1 cellular context compared by ENCODE assay signal in genomic region chr2:1922402-1923025, GRCh38.
TF ChIP-seq lines count a peak whose summit lies in the region.

No MANE protein-coding gene starts in this region.

TF ChIP-seq in HepG2, 621 proteins besides CTCF, POLR2A, EP300 and RAD21:
- no peak for TF ChIP-seq TFE3 (CRISPR knock-in tag; IDR thresholded peaks at IDR 0.05)
- no peak for TF ChIP-seq CEBPB (IDR thresholded peaks at IDR 0.05; ENCODE audit: borderline replicate concordance, low read depth, low read length)
- no peak for TF ChIP-seq IRF9 (CRISPR knock-in tag; IDR thresholded peaks at IDR 0.05; ENCODE audit: borderline replicate concordance)
- TF ChIP-seq REPIN1 (CRISPR knock-in tag; IDR thresholded peaks at IDR 0.05; ENCODE audit: borderline replicate concordance, low read depth): no peak
- TF ChIP-seq TARDBP (CRISPR knock-in tag; IDR thresholded peaks at IDR 0.05): no peak
- TF ChIP-seq ATF7 (IDR thresholded peaks at IDR 0.05): peak; percentile 91
- TF ChIP-seq ATF7 (CRISPR knock-in tag; IDR thresholded peaks at IDR 0.05): no peak
- no peak for TF ChIP-seq ZNF619 (CRISPR knock-in tag; IDR thresholded peaks at IDR 0.05)
- TF ChIP-seq ZKSCAN8 (CRISPR knock-in tag; IDR thresholded peaks at IDR 0.05; ENCODE audit: borderline replicate concordance): no peak
- peak; percentile 44; the same call in 1 of the 2 replicates for TF ChIP-seq CREB1 (IDR thresholded peaks at IDR 0.05)
- TF ChIP-seq CREB1 (CRISPR knock-in tag; IDR thresholded peaks at IDR 0.05): no peak
- no peak for TF ChIP-seq ZBTB10 (CRISPR knock-in tag; IDR thresholded peaks at IDR 0.05; ENCODE audit: borderline replicate concordance)
TF ChIP-seq in HepG2: peak in this region for 2.
